ENCODE assay signal across 8 cellular contexts in genomic region chr1:35556494-35557117, GRCh38. TPM values are rescaled to one million over a fixed set of nuclear protein-coding genes. Genes with fewer than 3 reads are reported as not detected.
DNase-seq lines count a peak whose midpoint lies in the region; ATAC-seq and TF ChIP-seq lines count a peak whose summit lies in the region.

No MANE protein-coding gene starts in this region.

- H3K9me3 Mint-ChIP-seq in activated naive CD4-positive, alpha-beta T cell treated with anti-CD3 and anti-CD28 coated beads for 36 hours: no peaks in the 10 kb centered on the region

- H4K20me1 ChIP-seq in SU-DHL-6 (ENCODE audit: low read depth, low read length): no peaks in the 10 kb centered on the region

- CTCF ChIA-PET in activated naive CD4-positive, alpha-beta T cell treated with anti-CD3 and anti-CD28 coated beads for 36 hours (lab: Charles Lee): interaction anchor here (0.8 to 12.3 kb wide), 8 partner anchors 8 to 105 kb away, joined by 3 to 113 read pairs (median 6); no protein-coding TSS in a partner anchor

- peak overlapping the region; percentile 95 for H3K4me3 Mint-ChIP-seq in activated naive CD4-positive, alpha-beta T cell treated with anti-CD3 and anti-CD28 coated beads for 36 hours

- H3K4me3 ChIP-seq in SU-DHL-6 (ENCODE audit: insufficient read depth, low read length, poor library complexity, severe bottlenecking): peak overlapping the region; percentile 86
- H3K4me3 ChIP-seq in fibroblast of pulmonary artery (replicated peaks; ENCODE audit: low read depth, low read length): peak overlapping the region; percentile 90
- H3K4me3 ChIP-seq in skeletal muscle satellite cell (ENCODE audit: low read length): peak overlapping the region; percentile 79

- H3K36me3 ChIP-seq in SU-DHL-6 (ENCODE audit: low read length): no peaks in the 10 kb centered on the region
- H3K36me3 ChIP-seq in skeletal muscle satellite cell (ENCODE audit: insufficient read depth, low read length): peaks cover 28% of the 10 kb centered on the region

- H3K4me1 Mint-ChIP-seq in activated naive CD4-positive, alpha-beta T cell treated with anti-CD3 and anti-CD28 coated beads for 36 hours (ENCODE audit: low read depth): peaks cover 43% of the 10 kb centered on the region

- H3K9me3 ChIP-seq in SU-DHL-6 (ENCODE audit: insufficient read depth, low read length) (no peaks in the 10 kb centered on the region), skeletal muscle satellite cell (replicated peaks; ENCODE audit: low read length) (no peaks in the 10 kb centered on the region)

- H3K27ac ChIP-seq in SU-DHL-6 (ENCODE audit: low read depth, low read length): peak overlapping the region; percentile 72

- peaks cover 12% of the 10 kb centered on the region for H3K36me3 Mint-ChIP-seq in activated naive CD4-positive, alpha-beta T cell treated with anti-CD3 and anti-CD28 coated beads for 36 hours (ENCODE audit: low read depth)

- H3K9me2 ChIP-seq in SU-DHL-6 (replicated peaks; ENCODE audit: insufficient read depth, low read length): no peaks in the 10 kb centered on the region

- peak overlapping the region; percentile 79 for H3K9ac ChIP-seq in SU-DHL-6 (ENCODE audit: low read length)
- peak overlapping the region; percentile 90 for H3K9ac ChIP-seq in skeletal muscle satellite cell (ENCODE audit: low read depth, low read length)

- H3K27me3 Mint-ChIP-seq in activated naive CD4-positive, alpha-beta T cell treated with anti-CD3 and anti-CD28 coated beads for 36 hours (ENCODE audit: low read depth): no peaks in the 10 kb centered on the region

- H3F3A ChIP-seq in SU-DHL-6 (ENCODE audit: insufficient read depth): peaks cover 12% of the 10 kb centered on the region; the same call in 1 of the 2 replicates

- peak overlapping the region; percentile 78 for H2AFZ ChIP-seq in SU-DHL-6 (ENCODE audit: low read depth, low read length, severe bottlenecking)

- H3K79me2 ChIP-seq in SU-DHL-6 (ENCODE audit: insufficient read depth, low read length): peaks cover 29% of the 10 kb centered on the region

- peak overlapping the region; percentile 66 for H3K4me2 ChIP-seq in SU-DHL-6 (ENCODE audit: low read depth, low read length, poor library complexity, severe bottlenecking)
- peak overlapping the region; percentile 96 for H3K4me2 ChIP-seq in skeletal muscle satellite cell (ENCODE audit: low read length)

- H3K27me3 ChIP-seq in SU-DHL-6 (ENCODE audit: low read length) (no peaks in the 10 kb centered on the region), skeletal muscle satellite cell (ENCODE audit: control insufficient read depth, insufficient read depth, low read length) (no peaks in the 10 kb centered on the region)

- peak overlapping the region; percentile 66 for H3K27ac Mint-ChIP-seq in activated naive CD4-positive, alpha-beta T cell treated with anti-CD3 and anti-CD28 coated beads for 36 hours

- H3K4me1 ChIP-seq in skeletal muscle satellite cell (ENCODE audit: control insufficient read depth, insufficient read depth, low read length): peaks cover 52% of the 10 kb centered on the region

- DNase-seq in activated naive CD4-positive, alpha-beta T cell treated with anti-CD3 and anti-CD28 coated beads for 36 hours: no peak
- DNase-seq in activated naive CD4-positive, alpha-beta T cell treated with Interleukin-2 at 50 U/mL for 16 hours: no peak
- DNase-seq in fibroblast of pulmonary artery (ENCODE audit: low read depth): no peak
- DNase-seq in stimulated activated CD4-positive, alpha-beta T cell treated with anti-CD3 and anti-CD28 coated beads, Interleukin-2, amount 100 ng/mL, for 48 hours: no peak

- no peak for TF ChIP-seq CTCF in SU-DHL-6 (IDR thresholded peaks at IDR 0.05; ENCODE audit: insufficient read depth, low read length, poor library complexity, severe bottlenecking)
- no peak for TF ChIP-seq CTCF in fibroblast of pulmonary artery (IDR thresholded peaks at IDR 0.05; ENCODE audit: low read length, missing control alignments)

- intact Hi-C loops in activated naive CD4-positive, alpha-beta T cell treated with anti-CD3 and anti-CD28 coated beads for 36 hours (cut with micrococcal nuclease): loop anchor here (1.0 to 10.0 kb wide), 8 partner anchors 17 to 759 kb away; partner anchors contain the start of genes PSMB2, SFPQ, SMIM12 and ZMYM4

- ATAC-seq in HG03135 (IDR thresholded peaks at IDR 0.05; ENCODE audit: unreplicated experiment): no peak
- ATAC-seq in HG02884 (IDR thresholded peaks at IDR 0.05; ENCODE audit: unreplicated experiment): no peak

RNA-seq across cellular contexts. Expression of gene KIAA0319L, which starts 0.6 kb away (rescaled TPM):
- 10 to 100 TPM; 22.6 to 24.2 TPM for total RNA-seq in activated naive CD4-positive, alpha-beta T cell treated with anti-CD3 and anti-CD28 coated beads for 36 hours
- 28.4 and 42.8 TPM in 2 replicates for total RNA-seq in skeletal muscle satellite cell (2012; rRNA removed)

RNA-seq across cellular contexts. Expression of gene NCDN, which starts 1.0 kb away (rescaled TPM):
- total RNA-seq in activated naive CD4-positive, alpha-beta T cell treated with anti-CD3 and anti-CD28 coated beads for 36 hours: 10 to 100 TPM; 12.1 to 13.4 TPM
- total RNA-seq in skeletal muscle satellite cell (2012; rRNA removed): 38.9 and 43.6 TPM in 2 replicates

RNA-seq across cellular contexts. Expression of gene TFAP2E, which starts 16.5 kb away (rescaled TPM):
- under 1 TPM; 0.19 to 0.27 TPM for total RNA-seq in activated naive CD4-positive, alpha-beta T cell treated with anti-CD3 and anti-CD28 coated beads for 36 hours
- total RNA-seq in skeletal muscle satellite cell (2012; rRNA removed): not detected in 2 replicates
